ENCODE assay signal across 8 cellular contexts in the genomic region with DNA sequence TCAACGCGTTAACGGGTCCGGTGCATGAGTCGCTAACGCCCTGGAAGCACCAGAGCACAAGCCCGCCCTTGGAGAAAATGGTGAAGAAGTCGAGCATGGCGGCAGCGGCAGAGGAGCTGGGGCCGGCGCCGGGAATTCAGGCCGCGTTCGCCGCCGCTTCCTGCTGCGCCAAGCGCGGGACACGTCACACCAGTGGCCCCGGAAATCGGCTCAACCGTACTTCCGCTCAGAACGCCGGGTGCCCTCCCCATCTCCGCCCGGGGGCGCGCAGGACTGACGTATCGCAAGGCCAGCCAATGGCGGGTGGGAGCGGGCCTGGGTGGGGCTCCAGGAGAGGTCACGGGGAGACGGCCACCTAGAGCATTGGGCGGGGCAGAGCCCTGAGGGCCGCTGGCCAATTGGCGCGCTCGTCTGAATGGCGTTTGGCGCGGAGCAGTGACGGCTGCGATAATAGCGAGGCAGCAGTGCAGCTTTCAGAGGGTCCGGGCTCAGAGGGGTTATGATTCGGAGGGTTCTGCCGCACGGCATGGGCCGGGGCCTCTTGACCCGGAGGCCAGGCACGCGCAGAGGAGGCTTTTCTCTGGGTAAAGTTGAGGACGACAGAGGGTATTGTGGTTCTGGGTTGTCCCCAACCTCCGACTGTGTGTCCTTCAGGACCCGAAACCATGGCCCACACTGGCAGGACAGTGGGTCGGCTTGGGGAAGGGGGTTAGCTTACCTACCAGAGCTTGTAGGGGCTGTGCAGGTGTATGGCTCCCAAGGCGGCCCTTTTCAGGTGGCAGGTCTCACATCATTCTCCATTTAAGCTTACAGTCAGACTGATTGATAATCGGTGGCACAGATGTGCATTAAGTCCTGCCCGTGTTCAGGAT. TPM values are rescaled to one million over a fixed set of nuclear protein-coding genes. Genes with fewer than 3 reads are reported as not detected.
DNase-seq lines count a peak whose midpoint lies in the region; ATAC-seq and TF ChIP-seq lines count a peak whose summit lies in the region.

A gene (plus strand): TSS at position 447 of the 872 bp plus-strand sequence. CDS start 53 bp downstream, at position 500.
A gene with protein sequence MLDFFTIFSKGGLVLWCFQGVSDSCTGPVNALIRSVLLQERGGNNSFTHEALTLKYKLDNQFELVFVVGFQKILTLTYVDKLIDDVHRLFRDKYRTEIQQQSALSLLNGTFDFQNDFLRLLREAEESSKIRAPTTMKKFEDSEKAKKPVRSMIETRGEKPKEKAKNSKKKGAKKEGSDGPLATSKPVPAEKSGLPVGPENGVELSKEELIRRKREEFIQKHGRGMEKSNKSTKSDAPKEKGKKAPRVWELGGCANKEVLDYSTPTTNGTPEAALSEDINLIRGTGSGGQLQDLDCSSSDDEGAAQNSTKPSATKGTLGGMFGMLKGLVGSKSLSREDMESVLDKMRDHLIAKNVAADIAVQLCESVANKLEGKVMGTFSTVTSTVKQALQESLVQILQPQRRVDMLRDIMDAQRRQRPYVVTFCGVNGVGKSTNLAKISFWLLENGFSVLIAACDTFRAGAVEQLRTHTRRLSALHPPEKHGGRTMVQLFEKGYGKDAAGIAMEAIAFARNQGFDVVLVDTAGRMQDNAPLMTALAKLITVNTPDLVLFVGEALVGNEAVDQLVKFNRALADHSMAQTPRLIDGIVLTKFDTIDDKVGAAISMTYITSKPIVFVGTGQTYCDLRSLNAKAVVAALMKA (minus strand): TSS at position 188 of the 872 bp plus-strand sequence. CDS start 91 bp downstream, at position 97.

- H3K27me3 ChIP-seq in adipocyte (replicated peaks; ENCODE audit: control insufficient read depth, insufficient read depth, low read length) = no peaks in the 10 kb centered on the region
- no peaks in the 10 kb centered on the region for H3K27me3 ChIP-seq in parathyroid adenoma (ENCODE audit: control insufficient read depth, insufficient read depth, low read length)
- H3K27me3 ChIP-seq in tibial nerve = no peaks in the 10 kb centered on the region

- peak; percentile 45 to 78 for TF ChIP-seq POLR2A in tibial nerve (IDR thresholded peaks at IDR 0.05)

- peak within 1 kb of the TSS; percentile 94 for H2AFZ ChIP-seq in parathyroid adenoma

- peaks cover 16% of the 10 kb centered on the region for H3K4me1 ChIP-seq in adipocyte (ENCODE audit: control insufficient read depth, insufficient read depth, low read length)
- H3K4me1 ChIP-seq in parathyroid adenoma = no peaks in the 10 kb centered on the region
- H3K4me1 ChIP-seq in tibial nerve = peaks cover 0 to 25% (median 16%) of the 10 kb centered on the region in 4 donors

- H3K27ac ChIP-seq in parathyroid adenoma = peak within 1 kb of the TSS; percentile 77
- peak within 1 kb of the TSS; percentile 88 to 97 (median 93) for H3K27ac ChIP-seq in tibial nerve

- peak within 1 kb of the TSS; percentile 82 for H3K4me2 ChIP-seq in parathyroid adenoma (ENCODE audit: low read length)

- intact Hi-C loops in Right ventricle myocardium superior (cut with DNase I) = loop anchor here (5.0 kb wide), 1 partner anchor 57 kb away; a partner anchor contains a TSS

- WGBS in tibial nerve, 2 donors = 0 to 1% methylated on average over 48 to 64 of the region's 64 CpGs

- TF ChIP-seq EP300 in tibial nerve (IDR thresholded peaks at IDR 0.05) = peak; percentile 94 to 99

- H3K9ac ChIP-seq in adipocyte (ENCODE audit: low read length) (peak within 1 kb of the TSS; percentile 96), parathyroid adenoma (peak within 1 kb of the TSS; percentile 61)

- H3K4me3 ChIP-seq in GM12875 (ENCODE audit: low read depth, low read length) (peak within 1 kb of the TSS; percentile 92), adipocyte (ENCODE audit: low read length) (peak within 1 kb of the TSS; percentile 94), parathyroid adenoma (ENCODE audit: low read depth, low read length) (peak within 1 kb of the TSS; percentile 81), tibial nerve (peak within 1 kb of the TSS; percentile 65 to 99 (median 80))

- H3K36me3 ChIP-seq in adipocyte (ENCODE audit: control insufficient read depth, insufficient read depth, low read length, severe bottlenecking) = peaks cover 51% of the 10 kb centered on the region
- H3K36me3 ChIP-seq in parathyroid adenoma (ENCODE audit: control insufficient read depth, insufficient read depth, low read length) = no peaks in the 10 kb centered on the region
- peaks cover 0 to 57% (median 31%) of the 10 kb centered on the region in 3 donors for H3K36me3 ChIP-seq in tibial nerve

- no peaks in the 10 kb centered on the region for H3K9me3 ChIP-seq in adipocyte (ENCODE audit: control insufficient read depth, low read length)
- H3K9me3 ChIP-seq in parathyroid adenoma (ENCODE audit: control insufficient read depth, low read length) = no peaks in the 10 kb centered on the region
- no peaks in the 10 kb centered on the region for H3K9me3 ChIP-seq in tibial nerve

- H3K79me2 ChIP-seq in parathyroid adenoma = no peaks in the 10 kb centered on the region

- TF ChIP-seq CTCF in GM12875 (IDR thresholded peaks at IDR 0.05; ENCODE audit: borderline replicate concordance, insufficient read depth, low read depth, low read length) (no peak), parathyroid adenoma (IDR thresholded peaks at IDR 0.05) (no peak), tibial nerve (IDR thresholded peaks at IDR 0.05) (peak in 2 of 5 experiments; percentile 22 to 49)

- DNase-seq in NCI-H1436 (lab: John Stamatoyannopoulos, UW) = peak; percentile 99
- DNase-seq in T follicular helper cell (ENCODE audit: low read depth) = peak; percentile 100
- DNase-seq in adipocyte (ENCODE audit: low read depth) = peak; percentile 100
- DNase-seq in Right ventricle myocardium superior = peak; percentile 100
- DNase-seq in tibial nerve (ENCODE audit: low spot score in 2 of 2) = peak; percentile 99

- peak; percentile 99 for ATAC-seq in HG02798 (IDR thresholded peaks at IDR 0.05; ENCODE audit: poor library complexity, unreplicated experiment)
- peak; percentile 100 for ATAC-seq in Right ventricle myocardium superior (ENCODE audit: poor library complexity)

RNA-seq across cellular contexts. Expression of the first gene that starts in this region (rescaled TPM):
- total RNA-seq in Right ventricle myocardium superior = 30.3 TPM
- total RNA-seq in tibial nerve = 10 to 100 TPM; 17.9 to 29.5 (median 20.4) TPM

RNA-seq across cellular contexts. Expression of the second gene that starts in this region (rescaled TPM):
- 57.4 TPM for total RNA-seq in Right ventricle myocardium superior
- total RNA-seq in tibial nerve = 10 to 100 TPM; 64.9 to 90.0 (median 80.4) TPM

Comparison
In these comparisons a context has a peak if more than half of its experiments do, and no peak if none do; other contexts are left out.
1. Peak in every context shown above with its lines: DNase-seq, ATAC-seq, H3K4me3 ChIP-seq and H3K27ac ChIP-seq.